ENCODE assay signal across 1 cellular context in the genomic region with DNA sequence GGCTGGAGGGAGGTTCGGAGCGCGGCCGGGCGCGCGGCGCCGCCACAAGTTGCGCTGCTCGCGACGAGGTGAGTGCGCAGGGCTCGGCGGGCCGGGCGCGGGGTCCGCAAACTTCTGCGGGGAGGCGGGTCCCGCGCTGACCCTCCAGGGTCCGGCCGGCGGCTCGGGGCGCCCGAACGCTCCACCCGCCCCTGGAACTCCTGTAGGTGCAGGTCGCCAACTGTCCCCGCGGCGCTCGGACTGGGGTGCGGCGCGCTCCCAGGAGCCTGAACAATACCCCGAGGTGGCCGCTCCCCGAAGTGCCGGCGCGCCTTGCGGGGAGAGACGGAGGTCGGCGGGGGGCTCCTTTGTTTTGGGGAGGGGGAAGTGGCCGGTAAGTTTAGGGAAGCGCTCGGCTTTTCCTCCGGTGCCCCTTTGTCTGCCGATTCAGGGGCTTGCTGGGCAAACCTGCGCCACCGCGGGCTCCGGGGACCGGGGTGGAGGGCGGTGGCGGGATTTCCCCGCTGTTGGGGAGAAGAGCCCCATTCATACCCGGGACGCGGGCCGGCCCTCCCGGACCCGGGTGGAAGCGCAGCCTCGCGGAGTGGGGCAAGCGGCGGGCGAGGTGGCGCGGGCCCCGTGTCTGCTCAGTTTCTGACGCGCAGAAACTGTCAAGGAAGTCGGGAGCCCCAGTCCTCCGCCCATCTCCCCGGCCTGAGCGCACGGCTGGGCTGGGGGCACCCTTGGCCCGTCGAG.
TF ChIP-seq lines count a peak whose summit lies in the region.

No MANE protein-coding gene starts in this region.

TF ChIP-seq in H1, 55 proteins besides CTCF, POLR2A, EP300 and RAD21:
- TF ChIP-seq RBBP5 (IDR thresholded peaks at IDR 0.05; ENCODE audit: borderline replicate concordance, low read depth, low read length) (no peak), KDM1A (IDR thresholded peaks at IDR 0.05; ENCODE audit: borderline replicate concordance, low read length) (no peak), ASH2L (IDR thresholded peaks at IDR 0.05; ENCODE audit: low read length) (no peak), HDAC2 (IDR thresholded peaks at IDR 0.05; ENCODE audit: borderline replicate concordance in 1 of 2, low read depth in 2 of 2, low read length in 2 of 2) (no peak), SIN3A (conservative IDR thresholded peaks at IDR 0.05 in 1 of 2, IDR thresholded peaks at IDR 0.05 in 1 of 2; ENCODE audit: low read depth in 1 of 2, low read length in 2 of 2) (peak in 1 of 2 experiments; percentile 18; a peak in 1 of 4 replicates), PHF8 (conservative IDR thresholded peaks at IDR 0.05; ENCODE audit: low read depth, low read length) (0 out of 2 replicates have a peak, but pooled peaks have one; percentile 16), YY1 (IDR thresholded peaks at IDR 0.05; ENCODE audit: low read depth, low read length) (no peak), ZNF274 (IDR thresholded peaks at IDR 0.05; ENCODE audit: borderline replicate concordance, extremely low read depth, low read length) (no peak)
